In the genomic region with DNA sequence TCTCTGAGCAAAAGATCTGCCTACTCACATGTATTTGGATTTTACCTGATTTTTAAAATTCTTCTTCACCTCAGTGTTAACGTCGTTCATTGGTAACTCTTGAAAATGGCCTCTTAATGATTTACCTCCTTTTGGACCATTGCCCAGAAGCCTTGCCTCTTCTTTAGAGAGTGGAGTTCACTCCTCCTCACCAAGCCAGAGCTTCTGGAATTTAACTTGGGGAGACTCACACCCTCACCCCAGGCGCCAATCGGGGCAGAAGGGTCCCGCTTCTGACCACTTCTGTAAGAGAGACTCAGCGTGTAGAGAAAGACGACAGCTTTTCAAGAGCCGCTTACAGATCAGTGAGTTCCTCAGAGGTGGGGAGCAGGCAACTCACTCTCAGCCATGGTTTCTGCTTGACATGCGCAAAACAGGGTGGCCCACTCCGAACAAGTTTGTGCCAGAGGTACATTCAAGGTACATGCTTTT, we compare ENCODE assay signal across 8 cellular contexts. TPM values are rescaled to one million over a fixed set of nuclear protein-coding genes. Genes with fewer than 3 reads are reported as not detected.
DNase-seq lines count a peak whose midpoint lies in the region; ATAC-seq, FAIRE-seq and TF ChIP-seq lines count a peak whose summit lies in the region.

No MANE protein-coding gene starts in this region.

- no peak overlapping the region for H2BK12ac ChIP-seq in trophoblast cell (ENCODE audit: low read length)

- no peaks in the 10 kb centered on the region for H3K9me3 Mint-ChIP-seq in Calu3 (ENCODE audit: low read depth, unreplicated experiment)

- CTCF ChIA-PET in Calu3 (lab: Charles Lee): interaction anchor here (0.5 to 0.8 kb wide), 2 partner anchors 99 to 127 kb away, joined by 3 read pairs; no protein-coding TSS in a partner anchor
- CTCF ChIA-PET in Panc1 (lab: Charles Lee): interaction anchor here (0.6 kb wide), 1 partner anchor 556 kb away, joined by 4 read pairs; no protein-coding TSS in a partner anchor

- H4K8ac ChIP-seq in trophoblast cell (ENCODE audit: low read depth, low read length): peak overlapping the region; percentile 85

- peaks cover 23% of the 10 kb centered on the region for H3K4me1 Mint-ChIP-seq in Calu3 (ENCODE audit: low read depth, unreplicated experiment)

- H3K27ac Mint-ChIP-seq in Calu3 (ENCODE audit: unreplicated experiment): no peak overlapping the region

- no peak for TF ChIP-seq CTCF in Calu3 (IDR thresholded peaks at IDR 0.05; ENCODE audit: unreplicated experiment)
- TF ChIP-seq CTCF in Panc1 (IDR thresholded peaks at IDR 0.05): no peak
- TF ChIP-seq CTCF in fibroblast of the aortic adventitia (IDR thresholded peaks at IDR 0.05; ENCODE audit: insufficient read depth, low read length): no peak

- ATAC-seq in Panc1 (peak; percentile 42; the same call in 1 of the 2 replicates), GM18909 (IDR thresholded peaks at IDR 0.05; ENCODE audit: poor library complexity, unreplicated experiment) (no peak), GM19035 (IDR thresholded peaks at IDR 0.05; ENCODE audit: unreplicated experiment) (no peak)

- DNase-seq in Calu3 (peak; percentile 65), Panc1 (ENCODE audit: low read depth, low spot score) (no peak), fibroblast of the aortic adventitia (ENCODE audit: low read depth) (no peak), trophoblast cell (no peak), GM19239 (ENCODE audit: insufficient read length, low spot score) (no peak)
- no peak for DNase-seq in activated effector memory CD4-positive, alpha-beta T cell treated with anti-CD3 and anti-CD28 coated beads, Interleukin-2, amount 50 U/mL, for 16 hours

- peaks cover 2% of the 10 kb centered on the region for H3K79me1 ChIP-seq in trophoblast cell (ENCODE audit: low read length)

- no peak overlapping the region for H2AK5ac ChIP-seq in trophoblast cell (ENCODE audit: low read length)

- H3K36me3 ChIP-seq in Panc1 (ENCODE audit: control insufficient read depth, insufficient read depth, low read length) (no peaks in the 10 kb centered on the region), trophoblast cell (ENCODE audit: control insufficient read depth in 1 of 2, insufficient read depth in 2 of 2, low read length in 2 of 2) (no peaks in the 10 kb centered on the region)

- no peaks in the 10 kb centered on the region for H3K79me2 ChIP-seq in trophoblast cell (ENCODE audit: control insufficient read depth, insufficient read depth, low read length, poor library complexity)

- no peaks in the 10 kb centered on the region for H3K9me3 ChIP-seq in Panc1 (ENCODE audit: control insufficient read depth, insufficient read depth, low read depth, low read length)
- peaks cover 2% of the 10 kb centered on the region for H3K9me3 ChIP-seq in trophoblast cell (ENCODE audit: insufficient read depth, low read depth, low read length)

- no CpG with 5 or more reads among the region's 10 CpGs for WGBS in trophoblast cell (ENCODE audit: extremely low coverage, insufficient coverage, insufficient read length)

- no peaks in the 10 kb centered on the region; the same call in 1 of the 2 replicates for H3K4me1 ChIP-seq in Panc1 (ENCODE audit: control insufficient read depth, insufficient read depth, low read length)
- peaks cover 0 to 6% of the 10 kb centered on the region in 2 experiments for H3K4me1 ChIP-seq in trophoblast cell (ENCODE audit: control insufficient read depth in 1 of 2, insufficient read depth in 2 of 2, low read length in 2 of 2)

- H2AFZ ChIP-seq in trophoblast cell (ENCODE audit: insufficient read depth, low read length, poor library complexity): peak overlapping the region; percentile 97

- peak overlapping the region; percentile 17 for H3K9ac ChIP-seq in trophoblast cell (ENCODE audit: low read length)

- H4K91ac ChIP-seq in trophoblast cell (ENCODE audit: low read depth, low read length): peak overlapping the region; percentile 45

- peaks cover 6% of the 10 kb centered on the region for H3K36me3 Mint-ChIP-seq in Calu3 (ENCODE audit: insufficient read depth, unreplicated experiment)

- no peak for FAIRE-seq in GM19239 (lab: Jason Lieb, UNC)

- POLR2A ChIA-PET in Panc1 (lab: Charles Lee): no interaction called here

- BruUV-seq in Calu3 (replicated peaks; lab: Mats Ljungman, UMichigan) (no TSS peak), Panc1 (replicated peaks; lab: Mats Ljungman, UMichigan) (no TSS peak)

- H3K18ac ChIP-seq in trophoblast cell (ENCODE audit: low read length): no peak overlapping the region

- peak overlapping the region; percentile 80 for H3K4me2 ChIP-seq in trophoblast cell (ENCODE audit: low read length)

- H3K23ac ChIP-seq in trophoblast cell (ENCODE audit: low read length): no peak overlapping the region

- H3K27me3 Mint-ChIP-seq in Calu3 (ENCODE audit: unreplicated experiment): peaks cover 92% of the 10 kb centered on the region

- H3K27me3 ChIP-seq in Panc1 (ENCODE audit: control insufficient read depth, insufficient read depth, low read length): no peaks in the 10 kb centered on the region
- H3K27me3 ChIP-seq in trophoblast cell (ENCODE audit: insufficient read depth, low read length): no peaks in the 10 kb centered on the region

- no peak overlapping the region for H3K14ac ChIP-seq in trophoblast cell (ENCODE audit: low read length)

- intact Hi-C loops in Calu3 (cut with micrococcal nuclease; ENCODE audit: unreplicated experiment) (no loop called here), Panc1 (cut with micrococcal nuclease; ENCODE audit: unreplicated experiment) (no loop called here)

- H3K4me3 ChIP-seq in Panc1 (ENCODE audit: low read depth in 2 of 2, low read length in 2 of 2) (peak overlapping the region; percentile 46 to 55), fibroblast of the aortic adventitia (ENCODE audit: low read depth, low read length) (peak overlapping the region; percentile 58), trophoblast cell (ENCODE audit: low read depth, low read length) (no peak overlapping the region)

- no peak overlapping the region for H2BK120ac ChIP-seq in trophoblast cell (ENCODE audit: insufficient read depth, low read length, poor library complexity)

- peak overlapping the region; percentile 45 for H4K12ac ChIP-seq in trophoblast cell (ENCODE audit: low read depth, low read length)

- H3K27ac ChIP-seq in Panc1 (ENCODE audit: low read length): peak overlapping the region; percentile 34; the same call in 1 of the 2 replicates
- H3K27ac ChIP-seq in trophoblast cell (ENCODE audit: low read depth, low read length): no peak overlapping the region

- in situ Hi-C loops in Panc1 (cut with HindIII; ENCODE audit: low pct_unique_long_range_greater_than_20kb, low sequenced_read_pairs): no loop called here

- peak overlapping the region; percentile 56 for H3K4me3 Mint-ChIP-seq in Calu3 (ENCODE audit: low read depth, unreplicated experiment)

- no peak overlapping the region for H3K4ac ChIP-seq in trophoblast cell (ENCODE audit: low read depth, low read length)

- no peak overlapping the region for H2BK5ac ChIP-seq in trophoblast cell (ENCODE audit: low read depth, low read length, poor library complexity)

RNA-seq across cellular contexts. Expression of a gene that starts 2.7 kb away (rescaled TPM):
- total RNA-seq in Calu3 (2022): not detected in 2 replicates
- total RNA-seq in Panc1 (2021; ENCODE audit: unreplicated experiment): not detected
- polyA plus RNA-seq in Panc1 (2012; ENCODE audit: insufficient read length): not detected
- total RNA-seq in fibroblast of the aortic adventitia (ENCODE audit: low replicate concordance): not detected in 2 replicates
- polyA plus RNA-seq in trophoblast cell (2013): 0.01 TPM in 1 of 2 replicates, not detected in the other

RNA-seq across cellular contexts. Expression of a gene that starts 12.7 kb away (rescaled TPM):
- not detected in 2 replicates for total RNA-seq in Calu3 (2022)
- 5.4 TPM for total RNA-seq in Panc1 (2021; ENCODE audit: unreplicated experiment)
- 6.9 TPM for polyA plus RNA-seq in Panc1 (2012; ENCODE audit: insufficient read length)
- 8.5 and 26.9 TPM in 2 replicates for total RNA-seq in fibroblast of the aortic adventitia (ENCODE audit: low replicate concordance)
- 13.4 and 13.9 TPM in 2 replicates for polyA plus RNA-seq in trophoblast cell (2013)

RNA-seq across cellular contexts. Expression of a gene that starts 45.3 kb away (rescaled TPM):
- total RNA-seq in Calu3 (2022) (0.49 and 0.61 TPM in 2 replicates), Panc1 (2021; ENCODE audit: unreplicated experiment) (not detected), fibroblast of the aortic adventitia (ENCODE audit: low replicate concordance) (2.1 and 2.3 TPM in 2 replicates)
- polyA plus RNA-seq in Panc1 (2012; ENCODE audit: insufficient read length): not detected
- 6.9 and 7.6 TPM in 2 replicates for polyA plus RNA-seq in trophoblast cell (2013)
